In genomic region chr1:242585616-242586354, GRCh38 we compare ENCODE assay signal across 21 cellular contexts.
DNase-seq lines count a peak whose midpoint lies in the region; ATAC-seq and TF ChIP-seq lines count a peak whose summit lies in the region.
"Had no signal": no experiment of that assay in that cellular context is flagged by ENCODE, and none has a peak within 500 bp of the region (broad histone marks: within the 10 kb centered on the region; RNA-seq: fewer than 3 reads in every experiment).

No MANE protein-coding gene starts in this region.

- peak; percentile 84 for ATAC-seq in WTC11
- no peak for ATAC-seq in stimulated activated naive CD8-positive, alpha-beta T cell treated with anti-CD3 and anti-CD28 coated beads, Interleukin-15, amount 100 ng/mL, for 72 hours
- ATAC-seq: A549 had no signal

- H3K4me1 ChIP-seq in HAP-1 (peaks cover 14% of the 10 kb centered on the region), iPS-15b (ENCODE audit: control insufficient read depth, insufficient read depth, low read length) (peaks cover 6% of the 10 kb centered on the region), neuronal stem cell (ENCODE audit: control insufficient read depth in 2 of 2, insufficient read depth in 1 of 2, low read depth in 1 of 2, low read length in 2 of 2) (peaks cover 5 to 15% of the 10 kb centered on the region in 2 donors), hepatocyte (ENCODE audit: insufficient read depth) (no peaks in the 10 kb centered on the region)

- no peak overlapping the region for H3K18ac ChIP-seq in neuronal stem cell (ENCODE audit: low read length)

- no peak overlapping the region for H2AFZ ChIP-seq in neuronal stem cell (ENCODE audit: low read length)
- no peak overlapping the region for H2AFZ ChIP-seq in hepatocyte

- H3K36me3 Mint-ChIP-seq in WTC11 = peaks cover 51% of the 10 kb centered on the region
- H3K36me3 Mint-ChIP-seq: CD14-positive monocyte had no signal

- H3K23ac ChIP-seq in neuronal stem cell (ENCODE audit: low read depth, low read length, poor library complexity) = no peak overlapping the region

- H4K91ac ChIP-seq in neuronal stem cell (ENCODE audit: low read depth, low read length, poor library complexity) = no peak overlapping the region

- TF ChIP-seq CTCF in WTC11 (IDR thresholded peaks at IDR 0.05) (no peak), hepatocyte (IDR thresholded peaks at IDR 0.05; ENCODE audit: poor library complexity) (no peak)

- no peak overlapping the region for H2BK15ac ChIP-seq in neuronal stem cell (ENCODE audit: low read length)

- no peak overlapping the region for H3K4me3 ChIP-seq in HAP-1
- peak overlapping the region; percentile 5 for H3K4me3 ChIP-seq in iPS-15b (ENCODE audit: low read depth, low read length)
- H3K4me3 ChIP-seq in neuronal stem cell (ENCODE audit: low read length in 2 of 2) = no peak overlapping the region
- no peak overlapping the region for H3K4me3 ChIP-seq in hepatocyte
- H3K4me3 ChIP-seq: A549, SK-N-MC had no signal

- H3K27ac Mint-ChIP-seq in WTC11 = peak overlapping the region; percentile 98
- no peak overlapping the region for H3K27ac Mint-ChIP-seq in stimulated activated naive CD8-positive, alpha-beta T cell treated with anti-CD3 and anti-CD28 coated beads, Interleukin-15, amount 100 ng/mL, for 72 hours
- H3K27ac Mint-ChIP-seq: B cell had no signal

- no peaks in the 10 kb centered on the region for H3K79me2 ChIP-seq in hepatocyte

- H3K27me3 Mint-ChIP-seq in WTC11 (ENCODE audit: low read depth) = peaks cover 2% of the 10 kb centered on the region; the same call in 1 of the 2 replicates
- H3K27me3 Mint-ChIP-seq in stimulated activated naive CD8-positive, alpha-beta T cell treated with anti-CD3 and anti-CD28 coated beads, Interleukin-15, amount 100 ng/mL, for 72 hours = peaks cover 9% of the 10 kb centered on the region

- peaks cover 27% of the 10 kb centered on the region for H3K4me1 Mint-ChIP-seq in WTC11
- H3K4me1 Mint-ChIP-seq in stimulated activated naive CD8-positive, alpha-beta T cell treated with anti-CD3 and anti-CD28 coated beads, Interleukin-15, amount 100 ng/mL, for 72 hours = no peaks in the 10 kb centered on the region
- H3K4me1 Mint-ChIP-seq: B cell, CD14-positive monocyte had no signal

- H3K9ac ChIP-seq in iPS-15b (ENCODE audit: low read depth, low read length) (no peak overlapping the region), neuronal stem cell (ENCODE audit: low read depth, low read length, poor library complexity) (no peak overlapping the region)

- no peaks in the 10 kb centered on the region for H4K20me1 ChIP-seq in hepatocyte (ENCODE audit: insufficient read depth, poor library complexity, severe bottlenecking)

- CTCF ChIA-PET in WTC11 (lab: Charles Lee) = interaction anchor here (0.7 kb wide), 1 partner anchor 62 kb away, joined by 4 read pairs; no protein-coding TSS in a partner anchor

- H3K9me3 ChIP-seq in HAP-1 (no peaks in the 10 kb centered on the region), iPS-15b (ENCODE audit: control insufficient read depth, insufficient read depth, low read length) (no peaks in the 10 kb centered on the region), neuronal stem cell (replicated peaks in 1 of 2; ENCODE audit: control insufficient read depth in 2 of 2, insufficient read depth in 1 of 2, low read depth in 1 of 2, low read length in 2 of 2) (peaks cover 0 to 25% of the 10 kb centered on the region in 2 donors), hepatocyte (ENCODE audit: low read depth) (no peaks in the 10 kb centered on the region)
- H3K9me3 ChIP-seq: A549 had no signal

- no peak overlapping the region for H2BK5ac ChIP-seq in neuronal stem cell (ENCODE audit: low read length)

- H3K4me2 ChIP-seq in neuronal stem cell (ENCODE audit: insufficient read depth, low read length, poor library complexity, severe bottlenecking) (peak overlapping the region; percentile 25), hepatocyte (no peak overlapping the region)
- H3K4me2 ChIP-seq: A549 had no signal

- H3K27ac ChIP-seq in neuronal stem cell (replicated peaks; ENCODE audit: low read length) (peak overlapping the region; percentile 85), hepatocyte (no peak overlapping the region)
- H3K27ac ChIP-seq: A549, RWPE1, SK-N-MC had no signal

- DNase-seq in HAP-1 (ENCODE audit: low spot score in 2 of 2) (peak; percentile 60 to 85), WTC11 (ENCODE audit: low spot score) (peak; percentile 44), neuronal stem cell (ENCODE audit: low spot score) (peak; percentile 15), hepatocyte (ENCODE audit: low spot score) (no peak), activated T-cell treated with anti-CD3 and anti-CD28 coated beads for 4 hours (no peak)
- DNase-seq in stimulated activated naive CD8-positive, alpha-beta T cell treated with anti-CD3 and anti-CD28 coated beads, Interleukin-15, amount 100 ng/mL, for 72 hours = no peak
- DNase-seq: EL, KG1, NCI-H1092, NCI-H1436, NCI-H2029, NCI-H2227 treated with DMSO at 0.1 percent for 48 hours, NCI-H510A, NCI-H748 treated with DMSO at 0.1 percent for 48 hours, SHP77 treated with DMSO at 0.1 percent for 48 hours had no signal

- no peaks in the 10 kb centered on the region for H3K9me2 ChIP-seq in hepatocyte (replicated peaks; ENCODE audit: insufficient read depth)

- no peak overlapping the region for H2BK120ac ChIP-seq in neuronal stem cell (ENCODE audit: low read depth, low read length)

- no CpG with 5 or more reads among the region's 10 CpGs for WGBS in neuronal stem cell (ENCODE audit: extremely low coverage in 2 of 2, insufficient read length in 2 of 2, insufficient replicate concordance in 1 of 2), 2 donors
- WGBS in hepatocyte (ENCODE audit: low lambda C conversion rate, missing lambda C conversion rate) = 87% methylated on average over 10 of the region's 10 CpGs

- in situ Hi-C loops in HAP-1 (cut with MboI; ENCODE audit: low sequenced_read_pairs) = no loop called here

- no peak overlapping the region for H3K4ac ChIP-seq in neuronal stem cell (ENCODE audit: low read length)

- peaks cover 62% of the 10 kb centered on the region for H3K9me3 Mint-ChIP-seq in WTC11
- H3K9me3 Mint-ChIP-seq in stimulated activated naive CD8-positive, alpha-beta T cell treated with anti-CD3 and anti-CD28 coated beads, Interleukin-15, amount 100 ng/mL, for 72 hours = peaks cover 0 to 8% of the 10 kb centered on the region in 2 donors

- H3K27me3 ChIP-seq in HAP-1 (ENCODE audit: low read depth) (no peaks in the 10 kb centered on the region), iPS-15b (ENCODE audit: control insufficient read depth, insufficient read depth, low read length) (no peaks in the 10 kb centered on the region), neuronal stem cell (ENCODE audit: control insufficient read depth in 3 of 3, insufficient read depth in 3 of 3, low read depth in 1 of 3, low read length in 3 of 3) (peaks cover 0 to 53% (median 0%) of the 10 kb centered on the region in 3 experiments), hepatocyte (no peaks in the 10 kb centered on the region)

- H3K79me1 ChIP-seq in neuronal stem cell (ENCODE audit: low read depth, low read length) = no peaks in the 10 kb centered on the region

- no peak overlapping the region for H2AK5ac ChIP-seq in neuronal stem cell (ENCODE audit: low read depth, low read length)

- H3K4me3 Mint-ChIP-seq in WTC11 = peak overlapping the region; percentile 5; the same call in 1 of the 2 replicates
- no peak overlapping the region for H3K4me3 Mint-ChIP-seq in stimulated activated naive CD8-positive, alpha-beta T cell treated with anti-CD3 and anti-CD28 coated beads, Interleukin-15, amount 100 ng/mL, for 72 hours
- H3K4me3 Mint-ChIP-seq: B cell, CD14-positive monocyte had no signal

- no peak overlapping the region for H2BK12ac ChIP-seq in neuronal stem cell (ENCODE audit: low read length)

- H4K8ac ChIP-seq in neuronal stem cell (ENCODE audit: low read depth, low read length) = no peak overlapping the region

- H3K36me3 ChIP-seq in HAP-1 (replicated peaks) (no peaks in the 10 kb centered on the region), iPS-15b (ENCODE audit: control insufficient read depth, insufficient read depth, low read length) (no peaks in the 10 kb centered on the region), neuronal stem cell (replicated peaks in 1 of 2; ENCODE audit: control insufficient read depth in 2 of 2, insufficient read depth in 2 of 2, low read length in 2 of 2) (no peaks in the 10 kb centered on the region), hepatocyte (replicated peaks; ENCODE audit: insufficient read depth, low read depth) (no peaks in the 10 kb centered on the region)

- POLR2A ChIA-PET in WTC11 (lab: Charles Lee) = interaction anchor here (0.5 kb wide), 1 partner anchor 172 kb away, joined by 3 read pairs; no protein-coding TSS in a partner anchor

- no peak overlapping the region for H3K14ac ChIP-seq in neuronal stem cell (ENCODE audit: low read length)

TF ChIP-seq in WTC11, 78 proteins besides CTCF, POLR2A, EP300 and RAD21:
- TF ChIP-seq ZNF423 (CRISPR knock-in tag; IDR thresholded peaks at IDR 0.05) (peak; percentile 80), FOXP4 (CRISPR knock-in tag; IDR thresholded peaks at IDR 0.05) (no peak), TEAD1 (CRISPR knock-in tag; IDR thresholded peaks at IDR 0.05) (peak; percentile 49; the same call in 1 of the 2 replicates), CDX4 (CRISPR knock-in tag; IDR thresholded peaks at IDR 0.05; ENCODE audit: borderline replicate concordance) (no peak), CREM (CRISPR knock-in tag; IDR thresholded peaks at IDR 0.05) (0 out of 2 replicates have a peak, but pooled peaks have one; percentile 29)

Comparison
In these comparisons a context has a peak if more than half of its experiments do, and no peak if none do; other contexts are left out.
1. DNase-seq: peak in HAP-1 (2 of 2), WTC11 (single experiment) and neuronal stem cell (single experiment); none in stimulated activated naive CD8-positive, alpha-beta T cell treated with anti-CD3 and anti-CD28 coated beads, Interleukin-15, amount 100 ng/mL, for 72 hours (0 of 2), hepatocyte (single experiment) and activated T-cell treated with anti-CD3 and anti-CD28 coated beads for 4 hours (single experiment).